Comparison of ENCODE assay signal across 23 cellular contexts in the genomic region with DNA sequence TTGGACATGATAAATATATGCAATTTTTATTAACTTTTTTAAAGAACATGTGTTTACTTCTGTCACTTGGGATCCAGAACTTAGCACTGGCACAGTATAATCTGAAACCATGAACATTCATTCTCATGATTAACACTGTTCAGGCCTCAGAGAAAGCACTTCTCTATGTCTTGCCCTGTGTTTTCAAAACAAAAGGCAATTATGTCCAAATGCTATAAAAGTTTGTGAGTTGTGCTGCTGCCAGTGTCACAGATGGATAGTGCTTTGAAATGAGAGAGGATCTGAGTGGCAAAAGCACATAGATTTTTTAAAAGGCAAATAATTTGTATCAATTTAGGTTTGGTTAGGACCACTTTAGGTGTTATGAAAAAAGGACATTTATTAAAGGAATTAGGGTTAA.
"Had no signal": no experiment of that assay in that cellular context is flagged by ENCODE, and none has a peak within 500 bp of the region (broad histone marks: within the 10 kb centered on the region; RNA-seq: fewer than 3 reads in every experiment).

No MANE protein-coding gene starts in this region.

- H3K36me3 Mint-ChIP-seq: activated CD8-positive, alpha-beta memory T cell treated with anti-CD3 and anti-CD28 coated beads, Interleukin-2, amount 10 ng/mL, durations not matched to agents 7 days and 5 days; activated naive CD4-positive, alpha-beta T cell treated with anti-CD3 and anti-CD28 coated beads, Interleukin-2, amount 50 U/mL, for 72 hours; IgD-negative memory B cell had no signal

- H3K36me3 ChIP-seq: Peyer's patch, SJSA1 had no signal

- H3K4me1 ChIP-seq: Peyer's patch, SJSA1 had no signal

- H3K27me3 ChIP-seq: Peyer's patch, SJSA1 had no signal

- H3K4me3 ChIP-seq: Peyer's patch, SJSA1 had no signal

- ATAC-seq: activated CD8-positive, alpha-beta memory T cell treated with anti-CD3 and anti-CD28 coated beads, Interleukin-2, amount 10 ng/mL, durations not matched to agents 7 days and 5 days; activated naive CD4-positive, alpha-beta T cell treated with anti-CD3 and anti-CD28 coated beads, Interleukin-2, amount 50 U/mL, for 72 hours; activated naive CD8-positive, alpha-beta T cell treated with anti-CD3 and anti-CD28 coated beads, Interleukin-2, amount 50 U/mL, for 24 hours; activated T-cell treated with anti-CD3 and anti-CD28 coated beads, Interleukin-2, amount 50 U/mL, for 4 hours had no signal

- H3K4me3 Mint-ChIP-seq: activated B cell treated with CpG ODN at 0.5 μM for 24 hours; activated CD4-positive, alpha-beta T cell treated with anti-CD3 and anti-CD28 coated beads, Interleukin-2, amount 10 ng/mL, durations not matched to agents 24 days and 14 days; activated CD8-positive, alpha-beta memory T cell treated with anti-CD3 and anti-CD28 coated beads, Interleukin-2, amount 10 ng/mL, durations not matched to agents 7 days and 5 days; activated naive CD8-positive, alpha-beta T cell treated with anti-CD3 and anti-CD28 coated beads, Interleukin-2, amount 50 U/mL, for 24 hours; activated T-cell treated with anti-CD3 and anti-CD28 coated beads, Interleukin-2, amount 50 U/mL, for 4 hours had no signal

- H3K27me3 Mint-ChIP-seq: activated B cell treated with CpG ODN at 0.5 μM for 24 hours; activated CD4-positive, alpha-beta T cell treated with anti-CD3 and anti-CD28 coated beads, Interleukin-2, amount 10 ng/mL, durations not matched to agents 24 days and 14 days; activated CD8-positive, alpha-beta memory T cell treated with anti-CD3 and anti-CD28 coated beads, Interleukin-2, amount 10 ng/mL, durations not matched to agents 7 days and 5 days; activated naive CD8-positive, alpha-beta T cell treated with anti-CD3 and anti-CD28 coated beads, Interleukin-2, amount 50 U/mL, for 24 hours; IgD-negative memory B cell had no signal

- DNase-seq: activated B cell treated with CpG ODN at 0.5 μM for 24 hours; activated CD4-positive, alpha-beta T cell treated with anti-CD3 and anti-CD28 coated beads for 1 hour; activated CD4-positive, alpha-beta T cell treated with anti-CD3 and anti-CD28 coated beads, Interleukin-2, amount 10 ng/mL, durations not matched to agents 24 days and 14 days; activated CD4-positive, alpha-beta T cell treated with anti-CD3 and anti-CD28 coated beads, Interleukin-2, amount 50 U/mL, for 48 hours; activated CD8-positive, alpha-beta memory T cell treated with anti-CD3 and anti-CD28 coated beads, Interleukin-2, amount 10 ng/mL, durations not matched to agents 7 days and 5 days; activated effector memory CD4-positive, alpha-beta T cell treated with anti-CD3 and anti-CD28 coated beads, Interleukin-2, amount 50 U/mL, for 16 hours; activated naive CD4-positive, alpha-beta T cell treated with Interleukin-2 at 50 U/mL for 16 hours; activated naive CD8-positive, alpha-beta T cell treated with anti-CD3 and anti-CD28 coated beads, Interleukin-2, amount 50 U/mL, for 24 hours; activated T-cell treated with anti-CD3 and anti-CD28 coated beads, Interleukin-2, amount 50 U/mL, for 4 hours; KG1; NCI-H146; NCI-H187 treated with DMSO at 0.1 percent for 48 hours; NCI-H2081 treated with DMSO at 0.1 percent for 48 hours; NCI-H446; NCI-H524; Peyer's patch; Right ventricle myocardium superior; T-helper 2 cell; T1000 had no signal

- H3K9me3 Mint-ChIP-seq: activated B cell treated with CpG ODN at 0.5 μM for 24 hours; activated CD4-positive, alpha-beta T cell treated with anti-CD3 and anti-CD28 coated beads, Interleukin-2, amount 10 ng/mL, durations not matched to agents 24 days and 14 days; activated naive CD4-positive, alpha-beta T cell treated with anti-CD3 and anti-CD28 coated beads, Interleukin-2, amount 50 U/mL, for 72 hours; activated naive CD8-positive, alpha-beta T cell treated with anti-CD3 and anti-CD28 coated beads, Interleukin-2, amount 50 U/mL, for 24 hours; activated T-cell treated with anti-CD3 and anti-CD28 coated beads, Interleukin-2, amount 50 U/mL, for 4 hours had no signal

- H3K27ac Mint-ChIP-seq: activated B cell treated with CpG ODN at 0.5 μM for 24 hours; activated CD4-positive, alpha-beta T cell treated with anti-CD3 and anti-CD28 coated beads, Interleukin-2, amount 10 ng/mL, durations not matched to agents 24 days and 14 days; activated CD8-positive, alpha-beta memory T cell treated with anti-CD3 and anti-CD28 coated beads, Interleukin-2, amount 10 ng/mL, durations not matched to agents 7 days and 5 days; activated naive CD4-positive, alpha-beta T cell treated with anti-CD3 and anti-CD28 coated beads, Interleukin-2, amount 50 U/mL, for 72 hours; activated naive CD8-positive, alpha-beta T cell treated with anti-CD3 and anti-CD28 coated beads, Interleukin-2, amount 50 U/mL, for 24 hours; IgD-negative memory B cell had no signal

- H3K27ac ChIP-seq: Peyer's patch, RWPE1, SJSA1 had no signal

- H3K9me3 ChIP-seq: Peyer's patch, SJSA1 had no signal

- H3K4me1 Mint-ChIP-seq: activated B cell treated with CpG ODN at 0.5 μM for 24 hours; activated CD4-positive, alpha-beta T cell treated with anti-CD3 and anti-CD28 coated beads, Interleukin-2, amount 10 ng/mL, durations not matched to agents 24 days and 14 days; activated CD8-positive, alpha-beta memory T cell treated with anti-CD3 and anti-CD28 coated beads, Interleukin-2, amount 10 ng/mL, durations not matched to agents 7 days and 5 days; activated naive CD8-positive, alpha-beta T cell treated with anti-CD3 and anti-CD28 coated beads, Interleukin-2, amount 50 U/mL, for 24 hours; IgD-negative memory B cell had no signal
